In the genomic region with DNA sequence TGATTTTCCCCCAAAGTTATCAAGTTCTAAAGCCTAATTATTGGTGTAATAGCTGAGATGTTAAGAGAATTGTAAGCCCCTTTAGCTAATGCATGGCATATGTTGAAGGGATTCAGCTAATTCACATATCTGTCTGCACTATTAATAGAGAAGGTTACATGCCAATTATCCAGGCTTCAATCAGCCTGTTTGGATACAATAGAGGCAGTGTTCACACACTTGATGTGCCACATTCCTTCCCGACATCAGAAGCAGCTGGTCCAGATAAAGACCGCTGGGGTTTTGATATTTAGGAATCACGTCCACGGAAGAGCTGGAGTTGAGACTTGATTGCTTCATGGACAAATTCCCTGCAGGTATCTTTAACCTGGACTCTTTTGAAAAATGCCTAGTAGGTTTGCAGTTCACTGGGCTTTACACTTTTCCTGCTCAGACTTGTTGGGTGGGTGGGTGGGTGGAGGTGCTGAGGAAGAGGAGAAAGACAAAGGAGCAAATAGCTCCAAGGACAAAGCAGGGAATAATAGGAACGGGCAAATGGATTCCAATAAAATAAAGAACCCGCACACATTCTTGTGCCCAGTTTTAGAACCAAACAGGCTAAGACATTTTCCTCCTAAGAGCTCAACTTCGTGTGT, we compare ENCODE assay signal across 8 cellular contexts.
DNase-seq lines count a peak whose midpoint lies in the region; ATAC-seq and TF ChIP-seq lines count a peak whose summit lies in the region.

No MANE protein-coding gene starts in this region.

- H3K36me3 ChIP-seq in CD4-positive, alpha-beta memory T cell (ENCODE audit: insufficient read depth, low read length), result no peaks in the 10 kb centered on the region
- H3K36me3 ChIP-seq in psoas muscle (ENCODE audit: insufficient read depth in 1 of 2, low read depth in 1 of 2), result no peaks in the 10 kb centered on the region

- H3K4me1 Mint-ChIP-seq in CD4-positive, alpha-beta memory T cell, result peaks cover 26 to 49% (median 30%) of the 10 kb centered on the region in 4 donors
- H3K4me1 Mint-ChIP-seq in naive B cell, result peaks cover 51 to 64% (median 63%) of the 10 kb centered on the region in 3 donors

- no peak overlapping the region for H3K27ac ChIP-seq in CD4-positive, alpha-beta memory T cell (ENCODE audit: low read depth, low read length)
- H3K27ac ChIP-seq in psoas muscle, result no peak overlapping the region

- CTCF ChIA-PET in CD4-positive, alpha-beta memory T cell (lab: Charles Lee; ENCODE audit: partially characterized antibody), result interaction anchor here (0.9 to 1.2 kb wide), 6 partner anchors 17 to 203 kb away, joined by 3 to 5 read pairs (median 3); no protein-coding TSS in a partner anchor

- H3K4me1 ChIP-seq in CD4-positive, alpha-beta memory T cell (ENCODE audit: insufficient read depth, low read length), result peaks cover 23% of the 10 kb centered on the region
- H3K4me1 ChIP-seq in psoas muscle, result peaks cover 12% of the 10 kb centered on the region

- H3K27me3 Mint-ChIP-seq in CD4-positive, alpha-beta memory T cell, result no peaks in the 10 kb centered on the region
- no peaks in the 10 kb centered on the region for H3K27me3 Mint-ChIP-seq in naive B cell

- DNase-seq in CD4-positive, alpha-beta memory T cell, result no peak
- DNase-seq in NB4 (ENCODE audit: low read depth) (no peak), astrocyte of the hippocampus (ENCODE audit: low read depth, low spot score) (peak; percentile 58), naive B cell (no peak), lower leg skin (ENCODE audit: low spot score in 2 of 2) (no peak), psoas muscle (no peak), DMS53 treated with DMSO at 0.1 percent for 48 hours (lab: John Stamatoyannopoulos, UW; ENCODE audit: unreplicated experiment) (no peak)
- DNase-seq in stimulated activated CD4-positive, alpha-beta T cell treated with anti-CD3 and anti-CD28 coated beads, Interleukin-4, amount 100 ng/mL, for 24 hours, result no peak

- H3K9me3 Mint-ChIP-seq in CD4-positive, alpha-beta memory T cell, result peaks cover 0 to 2% (median 0%) of the 10 kb centered on the region in 8 donors
- no peaks in the 10 kb centered on the region for H3K9me3 Mint-ChIP-seq in naive B cell

- peak overlapping the region in 6 of 7 donors; percentile 42 to 87 (median 76) for H3K27ac Mint-ChIP-seq in CD4-positive, alpha-beta memory T cell
- H3K27ac Mint-ChIP-seq in naive B cell, result peak overlapping the region; percentile 9 to 97 (median 95)

- 31 to 43% methylated on average over 7 of the region's 7 CpGs for WGBS in lower leg skin, 2 donors
- WGBS in psoas muscle, 3 donors, result 21 to 26% (median 23%) methylated on average over 7 of the region's 7 CpGs

- peak overlapping the region in 6 of 8 donors; percentile 25 to 71 (median 58) for H3K4me3 Mint-ChIP-seq in CD4-positive, alpha-beta memory T cell
- peak overlapping the region in 7 of 8 donors; percentile 48 to 78 (median 75) for H3K4me3 Mint-ChIP-seq in naive B cell

- TF ChIP-seq POLR2A in NB4 (IDR thresholded peaks at IDR 0.05; ENCODE audit: extremely low read depth, insufficient read length) (no peak), lower leg skin (IDR thresholded peaks at IDR 0.05) (no peak)

- ATAC-seq in naive B cell (ENCODE audit: low read depth in 2 of 2) (no peak), psoas muscle (no peak)

- TF ChIP-seq CTCF in NB4 (IDR thresholded peaks at IDR 0.05; ENCODE audit: low read depth, low read length), result no peak
- TF ChIP-seq CTCF in lower leg skin (IDR thresholded peaks at IDR 0.05), result no peak
- TF ChIP-seq CTCF in psoas muscle (IDR thresholded peaks at IDR 0.05), result no peak

- intact Hi-C loops in CD4-positive, alpha-beta memory T cell (cut with micrococcal nuclease), result no loop called here
- intact Hi-C loops in lower leg skin (cut with DNase I; ENCODE audit: low total_unique reads), result no loop called here
- intact Hi-C loops in psoas muscle (cut with DNase I), result loop anchor here in 1 of 2 donors (5.0 kb wide), 1 partner anchor 91 kb away; no protein-coding TSS in a partner anchor

- H3K4me3 ChIP-seq in CD4-positive, alpha-beta memory T cell (ENCODE audit: low read length in 2 of 2), result no peak overlapping the region
- H3K4me3 ChIP-seq in NB4 (ENCODE audit: low read depth, low read length), result peak overlapping the region; percentile 42
- H3K4me3 ChIP-seq in lower leg skin (ENCODE audit: low read depth, poor library complexity, severe bottlenecking), result no peak overlapping the region
- H3K4me3 ChIP-seq in psoas muscle, result no peak overlapping the region

- POLR2A ChIA-PET in CD4-positive, alpha-beta memory T cell (lab: Charles Lee; ENCODE audit: partially characterized antibody), result interaction anchor here (0.6 to 2.2 kb wide), 8 partner anchors 15 to 142 kb away, joined by 3 to 9 read pairs (median 3); no protein-coding TSS in a partner anchor

- H3K27me3 ChIP-seq in CD4-positive, alpha-beta memory T cell (ENCODE audit: insufficient read depth, low read length), result no peaks in the 10 kb centered on the region
- H3K27me3 ChIP-seq in psoas muscle (ENCODE audit: insufficient read depth in 3 of 3, low read length in 2 of 3), result peaks cover 0 to 3% (median 0%) of the 10 kb centered on the region in 3 donors

- no peaks in the 10 kb centered on the region for H3K9me3 ChIP-seq in CD4-positive, alpha-beta memory T cell (ENCODE audit: control insufficient read depth in 1 of 2, low read length in 2 of 2)
- H3K9me3 ChIP-seq in psoas muscle, result no peaks in the 10 kb centered on the region

- H3K36me3 Mint-ChIP-seq in CD4-positive, alpha-beta memory T cell, result no peaks in the 10 kb centered on the region
- H3K36me3 Mint-ChIP-seq in naive B cell, result no peaks in the 10 kb centered on the region
